ENCODE assay signal across 14 cellular contexts in the genomic region with DNA sequence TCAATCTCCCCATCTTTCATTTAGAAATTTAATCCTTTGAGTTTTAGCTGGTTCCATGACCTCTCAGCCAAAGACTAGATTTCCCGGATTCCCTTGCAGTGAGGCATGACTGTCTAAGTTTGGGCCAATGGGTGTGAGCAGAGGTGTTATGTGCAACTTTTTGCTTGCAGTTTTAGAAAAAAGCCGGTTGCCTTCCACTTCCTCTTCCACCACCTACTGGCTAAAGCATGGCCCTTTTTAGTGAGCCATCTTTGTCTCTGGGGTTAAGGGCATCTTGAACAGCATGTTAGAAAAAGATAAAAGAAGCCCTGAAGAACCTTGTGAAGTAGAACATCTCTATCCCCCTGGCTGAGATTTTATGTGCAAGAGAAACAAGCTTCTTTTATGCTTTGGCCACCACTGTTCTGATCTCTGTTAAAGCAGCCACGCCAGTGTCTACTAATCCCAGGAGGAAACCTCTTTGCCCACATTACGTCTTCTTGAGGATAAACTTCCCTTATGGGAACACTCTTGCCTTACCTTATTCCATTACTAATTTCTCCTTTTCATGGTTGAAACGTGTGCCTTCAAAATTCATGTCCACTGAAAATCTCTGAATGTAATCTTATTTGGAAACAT.
DNase-seq lines count a peak whose midpoint lies in the region; ATAC-seq and TF ChIP-seq lines count a peak whose summit lies in the region.
"Had no signal": no experiment of that assay in that cellular context is flagged by ENCODE, and none has a peak within 500 bp of the region (broad histone marks: within the 10 kb centered on the region; RNA-seq: fewer than 3 reads in every experiment).

No MANE protein-coding gene starts in this region.

- H3K9me3 ChIP-seq in MM.1S (replicated peaks; ENCODE audit: insufficient read depth, low read length) (no peaks in the 10 kb centered on the region), neural progenitor cell (ENCODE audit: low read depth) (no peaks in the 10 kb centered on the region), transverse colon (no peaks in the 10 kb centered on the region)

- H3K27me3 Mint-ChIP-seq in chondrocyte (ENCODE audit: low read depth) (no peaks in the 10 kb centered on the region), neural progenitor cell (ENCODE audit: insufficient read depth, low read depth) (no peaks in the 10 kb centered on the region)
- H3K27me3 Mint-ChIP-seq: T-helper 17 cell had no signal

- H3K79me2 ChIP-seq in MM.1S (ENCODE audit: low read length) (no peaks in the 10 kb centered on the region), neural progenitor cell (ENCODE audit: low read depth) (no peaks in the 10 kb centered on the region)

- 68% methylated on average over 5 of the region's 5 CpGs for WGBS in transverse colon (ENCODE audit: low coverage in 1 of 2), 2 donors

- H3K9me3 Mint-ChIP-seq in chondrocyte (ENCODE audit: low read depth): no peaks in the 10 kb centered on the region
- peaks cover 2% of the 10 kb centered on the region for H3K9me3 Mint-ChIP-seq in neural progenitor cell
- H3K9me3 Mint-ChIP-seq: stimulated activated naive B cell treated with anti-CD40 and anti-IgM and Interleukin-4, amounts not matched to agents 10 μg/mL and 1 μg/mL and 100 μg/mL, for 72 hours had no signal

- no peak overlapping the region for H3K27ac ChIP-seq in MM.1S (ENCODE audit: low read length)
- no peak overlapping the region for H3K27ac ChIP-seq in neural progenitor cell
- no peak overlapping the region for H3K27ac ChIP-seq in transverse colon

- DNase-seq in GM06990 (ENCODE audit: extremely low read depth, insufficient read length): no peak
- DNase-seq in MM.1S: no peak
- DNase-seq in chondrocyte (ENCODE audit: low spot score): no peak
- peak; percentile 46 for DNase-seq in neural progenitor cell (ENCODE audit: low spot score)
- DNase-seq in EL: no peak
- no peak for DNase-seq in transverse colon
- DNase-seq in H4 (ENCODE audit: low spot score): no peak
- DNase-seq: activated gamma-delta T cell; GF-D8; left cardiac atrium; NCI-H1930; stimulated activated naive B cell treated with anti-CD40 and anti-IgM and Interleukin-4, amounts not matched to agents 10 μg/mL and 1 μg/mL and 100 μg/mL, for 72 hours; T-helper 17 cell had no signal

- no peaks in the 10 kb centered on the region for H3K4me1 ChIP-seq in MM.1S (ENCODE audit: low read length)
- no peaks in the 10 kb centered on the region for H3K4me1 ChIP-seq in neural progenitor cell
- H3K4me1 ChIP-seq in transverse colon: no peaks in the 10 kb centered on the region

- in situ Hi-C loops in transverse colon (cut with MboI; ENCODE audit: low pct_ligation_motif_present in 1 of 4, low pct_unique_long_range_greater_than_20kb in 1 of 4, low sequenced_read_pairs in 3 of 4): no loop called here

- H2AFZ ChIP-seq in MM.1S (ENCODE audit: low read length) (no peak overlapping the region), neural progenitor cell (replicated peaks) (no peak overlapping the region)

- ATAC-seq in GM21447 (IDR thresholded peaks at IDR 0.05; ENCODE audit: unreplicated experiment): no peak
- ATAC-seq: stimulated activated naive B cell treated with anti-CD40 and anti-IgM and Interleukin-4, amounts not matched to agents 10 μg/mL and 1 μg/mL and 100 μg/mL, for 72 hours; T-helper 17 cell had no signal

- H3F3A ChIP-seq in MM.1S (ENCODE audit: insufficient read depth, low read length) (no peaks in the 10 kb centered on the region), neural progenitor cell (ENCODE audit: low read depth) (peaks cover 3% of the 10 kb centered on the region)

- H3K4me1 Mint-ChIP-seq in chondrocyte (ENCODE audit: low read depth): no peaks in the 10 kb centered on the region
- H3K4me1 Mint-ChIP-seq in neural progenitor cell: peaks cover 6% of the 10 kb centered on the region
- H3K4me1 Mint-ChIP-seq: stimulated activated naive B cell treated with anti-CD40 and anti-IgM and Interleukin-4, amounts not matched to agents 10 μg/mL and 1 μg/mL and 100 μg/mL, for 72 hours; T-helper 17 cell had no signal

- no peak for TF ChIP-seq EP300 in transverse colon (IDR thresholded peaks at IDR 0.05; ENCODE audit: low read depth)

- H4K20me1 ChIP-seq in MM.1S (ENCODE audit: insufficient read depth, low read length): no peaks in the 10 kb centered on the region
- no peaks in the 10 kb centered on the region for H4K20me1 ChIP-seq in neural progenitor cell (ENCODE audit: low read depth)

- H3K4me2 ChIP-seq in MM.1S (ENCODE audit: low read depth, low read length) (no peak overlapping the region), neural progenitor cell (no peak overlapping the region)

- no peaks in the 10 kb centered on the region for H3K27me3 ChIP-seq in GM06990 (replicated peaks; ENCODE audit: control insufficient read depth, insufficient read depth, low read length)
- no peaks in the 10 kb centered on the region for H3K27me3 ChIP-seq in MM.1S (replicated peaks; ENCODE audit: insufficient read depth, low read length)
- no peaks in the 10 kb centered on the region for H3K27me3 ChIP-seq in neural progenitor cell
- H3K27me3 ChIP-seq in transverse colon: no peaks in the 10 kb centered on the region

- H3K36me3 Mint-ChIP-seq in chondrocyte (ENCODE audit: low read depth): no peaks in the 10 kb centered on the region
- H3K36me3 Mint-ChIP-seq in neural progenitor cell: no peaks in the 10 kb centered on the region
- H3K36me3 Mint-ChIP-seq: stimulated activated naive B cell treated with anti-CD40 and anti-IgM and Interleukin-4, amounts not matched to agents 10 μg/mL and 1 μg/mL and 100 μg/mL, for 72 hours had no signal

- no peak overlapping the region for H3K4me3 Mint-ChIP-seq in chondrocyte (ENCODE audit: unreplicated experiment)
- H3K4me3 Mint-ChIP-seq in neural progenitor cell: no peak overlapping the region
- H3K4me3 Mint-ChIP-seq: stimulated activated naive B cell treated with anti-CD40 and anti-IgM and Interleukin-4, amounts not matched to agents 10 μg/mL and 1 μg/mL and 100 μg/mL, for 72 hours; T-helper 17 cell had no signal

- H3K9ac ChIP-seq in MM.1S (ENCODE audit: low read length): no peak overlapping the region
- H3K9ac ChIP-seq in neural progenitor cell: no peak overlapping the region

- H3K36me3 ChIP-seq in GM06990 (ENCODE audit: control insufficient read depth, insufficient read depth, low read length) (no peaks in the 10 kb centered on the region), MM.1S (replicated peaks; ENCODE audit: insufficient read depth, low read length) (no peaks in the 10 kb centered on the region), neural progenitor cell (no peaks in the 10 kb centered on the region), transverse colon (no peaks in the 10 kb centered on the region)

- intact Hi-C loops in transverse colon (cut with DNase I; ENCODE audit: low total_unique reads): no loop called here

- H3K9me2 ChIP-seq in MM.1S (replicated peaks; ENCODE audit: insufficient read depth, low read length): no peaks in the 10 kb centered on the region

- H3K4me3 ChIP-seq in GM06990 (replicated peaks; ENCODE audit: low read depth, low read length): no peak overlapping the region
- no peak overlapping the region for H3K4me3 ChIP-seq in MM.1S (ENCODE audit: low read length)
- no peak overlapping the region for H3K4me3 ChIP-seq in neural progenitor cell
- H3K4me3 ChIP-seq in transverse colon: no peak overlapping the region

- TF ChIP-seq CTCF in GM06990 (IDR thresholded peaks at IDR 0.05; ENCODE audit: insufficient read depth, low read length, poor library complexity, severe bottlenecking) (peak; percentile 74), MM.1S (IDR thresholded peaks at IDR 0.05; ENCODE audit: low read length) (peak; percentile 16; the same call in 1 of the 2 replicates), chondrocyte (IDR thresholded peaks at IDR 0.05) (peak; percentile 79), neural progenitor cell (IDR thresholded peaks at IDR 0.05) (peak; percentile 64), transverse colon (IDR thresholded peaks at IDR 0.05) (peak in 1 of 5 experiments; percentile 18)

- H3K27ac Mint-ChIP-seq in chondrocyte (ENCODE audit: unreplicated experiment) (no peak overlapping the region), neural progenitor cell (no peak overlapping the region)
- H3K27ac Mint-ChIP-seq: stimulated activated naive B cell treated with anti-CD40 and anti-IgM and Interleukin-4, amounts not matched to agents 10 μg/mL and 1 μg/mL and 100 μg/mL, for 72 hours; T-helper 17 cell had no signal

- TF ChIP-seq POLR2A in transverse colon (IDR thresholded peaks at IDR 0.05): no peak
